ENCODE assay signal across 10 cellular contexts in the genomic region with DNA sequence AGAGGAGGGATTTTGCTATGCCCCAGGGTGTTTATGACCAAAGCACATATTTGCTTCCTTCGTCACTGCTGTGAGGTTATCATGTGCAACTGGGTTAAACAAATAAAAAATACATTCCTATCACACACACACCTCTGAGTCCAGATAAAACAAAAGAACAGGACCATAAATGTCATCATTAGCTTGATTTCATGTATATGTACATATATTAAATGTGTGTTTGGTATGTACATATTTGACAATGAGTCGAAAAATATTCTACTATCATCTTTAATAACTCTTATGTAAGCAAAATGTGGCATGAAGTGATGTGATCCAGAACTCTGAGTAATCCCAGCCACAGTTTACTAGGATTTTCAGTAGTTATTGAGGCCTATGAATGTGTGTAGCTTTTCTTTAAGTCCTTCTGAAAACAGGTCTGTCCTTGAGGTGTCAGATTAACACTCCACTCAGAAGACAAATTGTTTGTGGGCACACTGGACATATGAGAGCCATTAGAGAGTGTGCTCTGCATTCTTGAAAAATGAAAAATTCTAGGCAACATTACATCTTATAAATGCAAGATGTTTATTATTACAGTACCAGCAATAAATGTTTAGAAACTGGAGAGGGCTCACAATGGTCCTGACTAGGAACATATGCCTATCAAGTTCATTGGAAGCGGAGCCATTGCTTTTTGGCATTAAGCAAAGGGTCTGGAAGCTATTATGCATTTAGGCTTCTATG.
DNase-seq lines count a peak whose midpoint lies in the region; ATAC-seq, FAIRE-seq and TF ChIP-seq lines count a peak whose summit lies in the region.
"Had no signal": no experiment of that assay in that cellular context is flagged by ENCODE, and none has a peak within 500 bp of the region (broad histone marks: within the 10 kb centered on the region; RNA-seq: fewer than 3 reads in every experiment).

No MANE protein-coding gene starts in this region.

- 37 to 39% methylated on average over 3 of the region's 3 CpGs for WGBS in pancreas, 2 donors

- intact Hi-C loops in pancreas (cut with DNase I) (no loop called here), head of caudate nucleus (cut with DNase I) (no loop called here)

- no peaks in the 10 kb centered on the region for H3K36me3 ChIP-seq in endocrine pancreas (ENCODE audit: control insufficient read depth, insufficient read depth, low read length)
- no peaks in the 10 kb centered on the region for H3K36me3 ChIP-seq in pancreas
- H3K36me3 ChIP-seq: right atrium auricular region had no signal

- H3K4me3 ChIP-seq in endocrine pancreas (ENCODE audit: control insufficient read depth, insufficient read depth, low read length) (peak overlapping the region; percentile 36), pancreas (no peak overlapping the region)
- H3K4me3 ChIP-seq: right atrium auricular region had no signal

- DNase-seq in EH (ENCODE audit: low read depth) (peak; percentile 85), NCI-H226 (peak; percentile 88), pancreas (peak in 2 of 6 donors; percentile 15), GDM1 (lab: John Stamatoyannopoulos, UW) (no peak), GF-D8 (lab: John Stamatoyannopoulos, UW) (no peak), head of caudate nucleus (no peak), NCI-H345 (lab: John Stamatoyannopoulos, UW) (no peak)
- DNase-seq: DND-41 had no signal

- H3K9me3 ChIP-seq in endocrine pancreas (ENCODE audit: control insufficient read depth, low read length) (no peaks in the 10 kb centered on the region), pancreas (no peaks in the 10 kb centered on the region)
- H3K9me3 ChIP-seq: right atrium auricular region had no signal

- H3K9ac ChIP-seq in endocrine pancreas (ENCODE audit: control insufficient read depth, insufficient read depth, low read length), result no peak overlapping the region

- H3K4me1 ChIP-seq in endocrine pancreas (ENCODE audit: control insufficient read depth, insufficient read depth, low read length) (peaks cover 10% of the 10 kb centered on the region), pancreas (peaks cover 0 to 15% (median 6%) of the 10 kb centered on the region in 3 donors)
- H3K4me1 ChIP-seq: right atrium auricular region had no signal

- H3K27ac ChIP-seq in pancreas, result peak overlapping the region in 2 of 4 donors; percentile 1 to 32
- H3K27ac ChIP-seq: right atrium auricular region had no signal

- H3K27me3 ChIP-seq in endocrine pancreas (ENCODE audit: control insufficient read depth, insufficient read depth, low read length) (no peaks in the 10 kb centered on the region), pancreas (no peaks in the 10 kb centered on the region)
- H3K27me3 ChIP-seq: right atrium auricular region had no signal

- TF ChIP-seq CTCF in pancreas (IDR thresholded peaks at IDR 0.05), result no peak

- FAIRE-seq in pancreas (lab: Jason Lieb, UNC), result no peak

- ATAC-seq in pancreas, result peak; percentile 79 to 94 (median 92)

Comparison
In these comparisons a context has a peak if more than half of its experiments do, and no peak if none do; other contexts are left out.
1. DNase-seq: peak in EH (single experiment) and NCI-H226 (single experiment); none in GDM1 (single experiment), GF-D8 (single experiment), head of caudate nucleus (0 of 42) and NCI-H345 (single experiment).